ENCODE assay signal across 1 cellular context in the genomic region with DNA sequence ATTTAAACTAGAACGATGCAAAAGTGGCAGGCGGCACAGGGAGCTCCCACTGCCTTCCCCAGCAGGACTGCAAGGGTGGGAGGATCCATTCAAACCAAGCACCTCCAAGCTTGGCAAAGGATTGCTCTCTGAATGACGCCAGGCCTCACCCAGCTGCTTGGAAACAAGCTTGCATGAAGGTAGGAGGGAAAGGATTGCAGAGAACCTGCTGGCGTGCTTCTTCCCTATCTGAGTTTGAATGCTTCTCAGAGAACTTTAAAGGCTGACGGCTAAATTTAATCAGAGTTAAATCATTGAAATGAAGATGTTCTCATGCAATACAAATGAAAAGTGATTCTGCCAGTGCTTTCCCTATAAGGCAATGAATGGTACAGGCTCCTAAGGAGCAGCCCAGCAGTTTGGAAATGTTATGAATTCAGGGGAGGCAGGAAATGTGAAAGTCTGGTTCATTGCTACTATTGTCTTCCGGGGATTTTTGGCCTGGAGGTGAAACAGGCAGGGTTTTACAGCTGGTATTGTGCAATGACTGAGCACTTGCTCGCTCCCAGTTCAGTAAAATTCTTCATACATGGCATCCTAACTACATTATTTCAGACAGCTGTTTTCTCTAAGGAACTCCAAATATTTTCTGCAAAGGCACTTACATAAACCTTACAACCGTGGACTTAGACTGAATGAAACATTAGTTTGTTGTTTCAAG.
TF ChIP-seq lines count a peak whose summit lies in the region.

No MANE protein-coding gene starts in this region.

TF ChIP-seq in HepG2, 621 proteins besides CTCF, POLR2A, EP300 and RAD21 (continued from another document):
- TF ChIP-seq, protein P1, sequence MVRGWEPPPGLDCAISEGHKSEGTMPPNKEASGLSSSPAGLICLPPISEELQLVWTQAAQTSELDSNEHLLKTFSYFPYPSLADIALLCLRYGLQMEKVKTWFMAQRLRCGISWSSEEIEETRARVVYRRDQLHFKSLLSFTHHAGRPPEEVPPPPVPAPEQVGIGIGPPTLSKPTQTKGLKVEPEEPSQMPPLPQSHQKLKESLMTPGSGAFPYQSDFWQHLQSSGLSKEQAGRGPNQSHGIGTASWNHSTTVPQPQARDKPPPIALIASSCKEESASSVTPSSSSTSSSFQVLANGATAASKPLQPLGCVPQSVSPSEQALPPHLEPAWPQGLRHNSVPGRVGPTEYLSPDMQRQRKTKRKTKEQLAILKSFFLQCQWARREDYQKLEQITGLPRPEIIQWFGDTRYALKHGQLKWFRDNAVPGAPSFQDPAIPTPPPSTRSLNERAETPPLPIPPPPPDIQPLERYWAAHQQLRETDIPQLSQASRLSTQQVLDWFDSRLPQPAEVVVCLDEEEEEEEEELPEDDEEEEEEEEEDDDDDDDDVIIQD (CRISPR knock-in tag; IDR thresholded peaks at IDR 0.05; ENCODE audit: low read depth): no peak
- TF ChIP-seq, protein P2, sequence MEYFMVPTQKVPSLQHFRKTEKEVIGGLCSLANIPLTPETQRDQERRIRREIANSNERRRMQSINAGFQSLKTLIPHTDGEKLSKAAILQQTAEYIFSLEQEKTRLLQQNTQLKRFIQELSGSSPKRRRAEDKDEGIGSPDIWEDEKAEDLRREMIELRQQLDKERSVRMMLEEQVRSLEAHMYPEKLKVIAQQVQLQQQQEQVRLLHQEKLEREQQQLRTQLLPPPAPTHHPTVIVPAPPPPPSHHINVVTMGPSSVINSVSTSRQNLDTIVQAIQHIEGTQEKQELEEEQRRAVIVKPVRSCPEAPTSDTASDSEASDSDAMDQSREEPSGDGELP (IDR thresholded peaks at IDR 0.05; ENCODE audit: borderline replicate concordance, low read depth): peak; percentile 84
- TF ChIP-seq YEATS2 (CRISPR knock-in tag; IDR thresholded peaks at IDR 0.05; ENCODE audit: borderline replicate concordance): 0 out of 2 replicates have a peak, but pooled peaks have one; percentile 36
- TF ChIP-seq SSRP1 (CRISPR knock-in tag; IDR thresholded peaks at IDR 0.05): 0 out of 2 replicates have a peak, but pooled peaks have one; percentile 51
- no peak for TF ChIP-seq HNRNPH1 (optimal IDR thresholded peaks at IDR 0.05; ENCODE audit: low read depth, low read length)
- TF ChIP-seq YEATS4 (CRISPR knock-in tag; IDR thresholded peaks at IDR 0.05; ENCODE audit: borderline replicate concordance): 0 out of 2 replicates have a peak, but pooled peaks have one; percentile 22
- peak; percentile 74; the same call in 1 of the 2 replicates for TF ChIP-seq ETV5 (CRISPR knock-in tag; IDR thresholded peaks at IDR 0.05; ENCODE audit: borderline replicate concordance)
- TF ChIP-seq NR2C2 (CRISPR knock-in tag; IDR thresholded peaks at IDR 0.05; ENCODE audit: borderline replicate concordance): 0 out of 2 replicates have a peak, but pooled peaks have one; percentile 32
- peak; percentile 26; the same call in 1 of the 2 replicates for TF ChIP-seq NCOA2 (CRISPR knock-in tag; IDR thresholded peaks at IDR 0.05)
- TF ChIP-seq ZNF292 (CRISPR knock-in tag; IDR thresholded peaks at IDR 0.05; ENCODE audit: borderline replicate concordance, low read depth): peak; percentile 69
- TF ChIP-seq ATRX (CRISPR knock-in tag; IDR thresholded peaks at IDR 0.05; ENCODE audit: borderline replicate concordance): no peak
- TF ChIP-seq, protein P3, sequence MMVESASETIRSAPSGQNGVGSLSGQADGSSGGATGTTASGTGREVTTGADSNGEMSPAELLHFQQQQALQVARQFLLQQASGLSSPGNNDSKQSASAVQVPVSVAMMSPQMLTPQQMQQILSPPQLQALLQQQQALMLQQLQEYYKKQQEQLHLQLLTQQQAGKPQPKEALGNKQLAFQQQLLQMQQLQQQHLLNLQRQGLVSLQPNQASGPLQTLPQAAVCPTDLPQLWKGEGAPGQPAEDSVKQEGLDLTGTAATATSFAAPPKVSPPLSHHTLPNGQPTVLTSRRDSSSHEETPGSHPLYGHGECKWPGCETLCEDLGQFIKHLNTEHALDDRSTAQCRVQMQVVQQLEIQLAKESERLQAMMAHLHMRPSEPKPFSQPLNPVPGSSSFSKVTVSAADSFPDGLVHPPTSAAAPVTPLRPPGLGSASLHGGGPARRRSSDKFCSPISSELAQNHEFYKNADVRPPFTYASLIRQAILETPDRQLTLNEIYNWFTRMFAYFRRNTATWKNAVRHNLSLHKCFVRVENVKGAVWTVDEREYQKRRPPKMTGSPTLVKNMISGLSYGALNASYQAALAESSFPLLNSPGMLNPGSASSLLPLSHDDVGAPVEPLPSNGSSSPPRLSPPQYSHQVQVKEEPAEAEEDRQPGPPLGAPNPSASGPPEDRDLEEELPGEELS (CRISPR knock-in tag; IDR thresholded peaks at IDR 0.05): peak; percentile 77
- no peak for TF ChIP-seq LCORL (IDR thresholded peaks at IDR 0.05)
- peak; percentile 72; the same call in 1 of the 2 replicates for TF ChIP-seq LCORL (CRISPR knock-in tag; IDR thresholded peaks at IDR 0.05)
- TF ChIP-seq SOX13 (IDR thresholded peaks at IDR 0.05): peak; percentile 57
- peak in 1 of 2 experiments; percentile 83; a peak in 2 of 4 replicates for TF ChIP-seq SOX13 (CRISPR knock-in tag; conservative IDR thresholded peaks at IDR 0.05 in 1 of 2, IDR thresholded peaks at IDR 0.05 in 1 of 2)
- 0 out of 2 replicates have a peak, but pooled peaks have one; percentile 16 for TF ChIP-seq ZBTB7B (CRISPR knock-in tag; IDR thresholded peaks at IDR 0.05)
- TF ChIP-seq HDAC1 (CRISPR knock-in tag; IDR thresholded peaks at IDR 0.05): peak; percentile 39; the same call in 1 of the 2 replicates
- 0 out of 2 replicates have a peak, but pooled peaks have one; percentile 17 for TF ChIP-seq ZSCAN9 (CRISPR knock-in tag; IDR thresholded peaks at IDR 0.05; ENCODE audit: borderline replicate concordance)
- TF ChIP-seq POLR2G (IDR thresholded peaks at IDR 0.05; ENCODE audit: low read depth, low read length): peak; percentile 52
- no peak for TF ChIP-seq SNAPC2 (CRISPR knock-in tag; IDR thresholded peaks at IDR 0.05)
- TF ChIP-seq STAG1 (CRISPR knock-in tag; IDR thresholded peaks at IDR 0.05): 0 out of 2 replicates have a peak, but pooled peaks have one; percentile 7
- TF ChIP-seq, protein P4, sequence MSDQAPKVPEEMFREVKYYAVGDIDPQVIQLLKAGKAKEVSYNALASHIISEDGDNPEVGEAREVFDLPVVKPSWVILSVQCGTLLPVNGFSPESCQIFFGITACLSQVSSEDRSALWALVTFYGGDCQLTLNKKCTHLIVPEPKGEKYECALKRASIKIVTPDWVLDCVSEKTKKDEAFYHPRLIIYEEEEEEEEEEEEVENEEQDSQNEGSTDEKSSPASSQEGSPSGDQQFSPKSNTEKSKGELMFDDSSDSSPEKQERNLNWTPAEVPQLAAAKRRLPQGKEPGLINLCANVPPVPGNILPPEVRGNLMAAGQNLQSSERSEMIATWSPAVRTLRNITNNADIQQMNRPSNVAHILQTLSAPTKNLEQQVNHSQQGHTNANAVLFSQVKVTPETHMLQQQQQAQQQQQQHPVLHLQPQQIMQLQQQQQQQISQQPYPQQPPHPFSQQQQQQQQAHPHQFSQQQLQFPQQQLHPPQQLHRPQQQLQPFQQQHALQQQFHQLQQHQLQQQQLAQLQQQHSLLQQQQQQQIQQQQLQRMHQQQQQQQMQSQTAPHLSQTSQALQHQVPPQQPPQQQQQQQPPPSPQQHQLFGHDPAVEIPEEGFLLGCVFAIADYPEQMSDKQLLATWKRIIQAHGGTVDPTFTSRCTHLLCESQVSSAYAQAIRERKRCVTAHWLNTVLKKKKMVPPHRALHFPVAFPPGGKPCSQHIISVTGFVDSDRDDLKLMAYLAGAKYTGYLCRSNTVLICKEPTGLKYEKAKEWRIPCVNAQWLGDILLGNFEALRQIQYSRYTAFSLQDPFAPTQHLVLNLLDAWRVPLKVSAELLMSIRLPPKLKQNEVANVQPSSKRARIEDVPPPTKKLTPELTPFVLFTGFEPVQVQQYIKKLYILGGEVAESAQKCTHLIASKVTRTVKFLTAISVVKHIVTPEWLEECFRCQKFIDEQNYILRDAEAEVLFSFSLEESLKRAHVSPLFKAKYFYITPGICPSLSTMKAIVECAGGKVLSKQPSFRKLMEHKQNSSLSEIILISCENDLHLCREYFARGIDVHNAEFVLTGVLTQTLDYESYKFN (CRISPR knock-in tag; conservative IDR thresholded peaks at IDR 0.05): peak; percentile 52
- TF ChIP-seq, protein P5, sequence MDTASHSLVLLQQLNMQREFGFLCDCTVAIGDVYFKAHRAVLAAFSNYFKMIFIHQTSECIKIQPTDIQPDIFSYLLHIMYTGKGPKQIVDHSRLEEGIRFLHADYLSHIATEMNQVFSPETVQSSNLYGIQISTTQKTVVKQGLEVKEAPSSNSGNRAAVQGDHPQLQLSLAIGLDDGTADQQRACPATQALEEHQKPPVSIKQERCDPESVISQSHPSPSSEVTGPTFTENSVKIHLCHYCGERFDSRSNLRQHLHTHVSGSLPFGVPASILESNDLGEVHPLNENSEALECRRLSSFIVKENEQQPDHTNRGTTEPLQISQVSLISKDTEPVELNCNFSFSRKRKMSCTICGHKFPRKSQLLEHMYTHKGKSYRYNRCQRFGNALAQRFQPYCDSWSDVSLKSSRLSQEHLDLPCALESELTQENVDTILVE (CRISPR knock-in tag; IDR thresholded peaks at IDR 0.05): no peak
- peak; percentile 66; the same call in 1 of the 2 replicates for TF ChIP-seq HOXA5 (CRISPR knock-in tag; IDR thresholded peaks at IDR 0.05)
- TF ChIP-seq KLF16 (CRISPR knock-in tag; IDR thresholded peaks at IDR 0.05): 0 out of 4 replicates have a peak, but pooled peaks of 1 of the 2 experiments have one; percentile 18
- TF ChIP-seq THAP11 (CRISPR knock-in tag; IDR thresholded peaks at IDR 0.05): 0 out of 2 replicates have a peak, but pooled peaks have one; percentile 26
- TF ChIP-seq HOXA3 (CRISPR knock-in tag; IDR thresholded peaks at IDR 0.05): peak; percentile 58
- TF ChIP-seq SOX6 (IDR thresholded peaks at IDR 0.05): no peak
- peak; percentile 78 for TF ChIP-seq SOX6 (CRISPR knock-in tag; IDR thresholded peaks at IDR 0.05)
- TF ChIP-seq, protein P6, sequence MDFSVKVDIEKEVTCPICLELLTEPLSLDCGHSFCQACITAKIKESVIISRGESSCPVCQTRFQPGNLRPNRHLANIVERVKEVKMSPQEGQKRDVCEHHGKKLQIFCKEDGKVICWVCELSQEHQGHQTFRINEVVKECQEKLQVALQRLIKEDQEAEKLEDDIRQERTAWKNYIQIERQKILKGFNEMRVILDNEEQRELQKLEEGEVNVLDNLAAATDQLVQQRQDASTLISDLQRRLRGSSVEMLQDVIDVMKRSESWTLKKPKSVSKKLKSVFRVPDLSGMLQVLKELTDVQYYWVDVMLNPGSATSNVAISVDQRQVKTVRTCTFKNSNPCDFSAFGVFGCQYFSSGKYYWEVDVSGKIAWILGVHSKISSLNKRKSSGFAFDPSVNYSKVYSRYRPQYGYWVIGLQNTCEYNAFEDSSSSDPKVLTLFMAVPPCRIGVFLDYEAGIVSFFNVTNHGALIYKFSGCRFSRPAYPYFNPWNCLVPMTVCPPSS (IDR thresholded peaks at IDR 0.05): no peak
- no peak for TF ChIP-seq CHD2 (IDR thresholded peaks at IDR 0.05; ENCODE audit: low read depth, low read length)
- peak; percentile 97 for TF ChIP-seq CEBPG (CRISPR knock-in tag; IDR thresholded peaks at IDR 0.05)
- TF ChIP-seq, protein P7, sequence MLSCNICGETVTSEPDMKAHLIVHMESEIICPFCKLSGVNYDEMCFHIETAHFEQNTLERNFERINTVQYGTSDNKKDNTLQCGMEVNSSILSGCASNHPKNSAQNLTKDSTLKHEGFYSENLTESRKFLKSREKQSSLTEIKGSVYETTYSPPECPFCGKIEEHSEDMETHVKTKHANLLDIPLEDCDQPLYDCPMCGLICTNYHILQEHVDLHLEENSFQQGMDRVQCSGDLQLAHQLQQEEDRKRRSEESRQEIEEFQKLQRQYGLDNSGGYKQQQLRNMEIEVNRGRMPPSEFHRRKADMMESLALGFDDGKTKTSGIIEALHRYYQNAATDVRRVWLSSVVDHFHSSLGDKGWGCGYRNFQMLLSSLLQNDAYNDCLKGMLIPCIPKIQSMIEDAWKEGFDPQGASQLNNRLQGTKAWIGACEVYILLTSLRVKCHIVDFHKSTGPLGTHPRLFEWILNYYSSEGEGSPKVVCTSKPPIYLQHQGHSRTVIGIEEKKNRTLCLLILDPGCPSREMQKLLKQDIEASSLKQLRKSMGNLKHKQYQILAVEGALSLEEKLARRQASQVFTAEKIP (CRISPR knock-in tag; IDR thresholded peaks at IDR 0.05; ENCODE audit: borderline replicate concordance): no peak
- TF ChIP-seq, protein P8, sequence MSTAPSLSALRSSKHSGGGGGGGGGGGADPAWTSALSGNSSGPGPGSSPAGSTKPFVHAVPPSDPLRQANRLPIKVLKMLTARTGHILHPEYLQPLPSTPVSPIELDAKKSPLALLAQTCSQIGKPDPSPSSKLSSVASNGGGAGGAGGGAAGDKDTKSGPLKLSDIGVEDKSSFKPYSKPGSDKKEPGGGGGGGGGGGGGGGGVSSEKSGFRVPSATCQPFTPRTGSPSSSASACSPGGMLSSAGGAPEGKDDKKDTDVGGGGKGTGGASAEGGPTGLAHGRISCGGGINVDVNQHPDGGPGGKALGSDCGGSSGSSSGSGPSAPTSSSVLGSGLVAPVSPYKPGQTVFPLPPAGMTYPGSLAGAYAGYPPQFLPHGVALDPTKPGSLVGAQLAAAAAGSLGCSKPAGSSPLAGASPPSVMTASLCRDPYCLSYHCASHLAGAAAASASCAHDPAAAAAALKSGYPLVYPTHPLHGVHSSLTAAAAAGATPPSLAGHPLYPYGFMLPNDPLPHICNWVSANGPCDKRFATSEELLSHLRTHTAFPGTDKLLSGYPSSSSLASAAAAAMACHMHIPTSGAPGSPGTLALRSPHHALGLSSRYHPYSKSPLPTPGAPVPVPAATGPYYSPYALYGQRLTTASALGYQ (CRISPR knock-in tag; IDR thresholded peaks at IDR 0.05): 0 out of 2 replicates have a peak, but pooled peaks have one; percentile 18
- 0 out of 2 replicates have a peak, but pooled peaks have one; percentile 4 for TF ChIP-seq PPARG (CRISPR knock-in tag; conservative IDR thresholded peaks at IDR 0.05)
- TF ChIP-seq, protein P9, sequence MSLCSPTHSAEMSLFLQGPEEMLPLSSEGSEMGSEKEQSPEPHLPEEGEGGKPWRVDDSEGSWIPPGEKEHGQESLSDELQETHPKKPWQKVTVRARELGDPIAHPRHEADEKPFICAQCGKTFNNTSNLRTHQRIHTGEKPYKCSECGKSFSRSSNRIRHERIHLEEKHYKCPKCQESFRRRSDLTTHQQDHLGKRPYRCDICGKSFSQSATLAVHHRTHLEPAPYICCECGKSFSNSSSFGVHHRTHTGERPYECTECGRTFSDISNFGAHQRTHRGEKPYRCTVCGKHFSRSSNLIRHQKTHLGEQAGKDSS (CRISPR knock-in tag; IDR thresholded peaks at IDR 0.05; ENCODE audit: borderline replicate concordance, low read depth): 0 out of 2 replicates have a peak, but pooled peaks have one; percentile 39
- TF ChIP-seq SOX5 (CRISPR knock-in tag; IDR thresholded peaks at IDR 0.05; ENCODE audit: borderline replicate concordance): peak; percentile 67
- 0 out of 2 replicates have a peak, but pooled peaks have one; percentile 39 for TF ChIP-seq ELF1 (CRISPR knock-in tag; IDR thresholded peaks at IDR 0.05)
